1 cellular context compared by ENCODE assay signal in genomic region chr11:5547982-5548381, GRCh38.
TF ChIP-seq lines count a peak whose summit lies in the region.

No MANE protein-coding gene starts in this region.

TF ChIP-seq in GM12878, 131 proteins besides CTCF, POLR2A, EP300 and RAD21:
- TF ChIP-seq BHLHE40 (IDR thresholded peaks at IDR 0.05; ENCODE audit: borderline replicate concordance in 1 of 2, low read depth in 2 of 2, low read length in 1 of 2): peak in 1 of 2 experiments; percentile 24; a peak in 1 of 4 replicates
- TF ChIP-seq IKZF1 (conservative IDR thresholded peaks at IDR 0.05): 0 out of 2 replicates have a peak, but pooled peaks have one; percentile 33
- TF ChIP-seq CREM (IDR thresholded peaks at IDR 0.05; ENCODE audit: low read depth): no peak
- peak; percentile 38; the same call in 1 of the 2 replicates for TF ChIP-seq DPF2 (IDR thresholded peaks at IDR 0.05)
- peak; percentile 54 for TF ChIP-seq MTA2 (IDR thresholded peaks at IDR 0.05; ENCODE audit: low read depth)
- TF ChIP-seq IKZF2 (IDR thresholded peaks at IDR 0.05): peak; percentile 31 to 40; a peak in 1 of 4 replicates
- TF ChIP-seq SIX5 (IDR thresholded peaks at IDR 0.05; ENCODE audit: low read depth, low read length, severe bottlenecking): no peak
- TF ChIP-seq CEBPZ (IDR thresholded peaks at IDR 0.05; ENCODE audit: low read depth, low read length): no peak
